Comparison of ENCODE assay signal across 8 cellular contexts in the genomic region with DNA sequence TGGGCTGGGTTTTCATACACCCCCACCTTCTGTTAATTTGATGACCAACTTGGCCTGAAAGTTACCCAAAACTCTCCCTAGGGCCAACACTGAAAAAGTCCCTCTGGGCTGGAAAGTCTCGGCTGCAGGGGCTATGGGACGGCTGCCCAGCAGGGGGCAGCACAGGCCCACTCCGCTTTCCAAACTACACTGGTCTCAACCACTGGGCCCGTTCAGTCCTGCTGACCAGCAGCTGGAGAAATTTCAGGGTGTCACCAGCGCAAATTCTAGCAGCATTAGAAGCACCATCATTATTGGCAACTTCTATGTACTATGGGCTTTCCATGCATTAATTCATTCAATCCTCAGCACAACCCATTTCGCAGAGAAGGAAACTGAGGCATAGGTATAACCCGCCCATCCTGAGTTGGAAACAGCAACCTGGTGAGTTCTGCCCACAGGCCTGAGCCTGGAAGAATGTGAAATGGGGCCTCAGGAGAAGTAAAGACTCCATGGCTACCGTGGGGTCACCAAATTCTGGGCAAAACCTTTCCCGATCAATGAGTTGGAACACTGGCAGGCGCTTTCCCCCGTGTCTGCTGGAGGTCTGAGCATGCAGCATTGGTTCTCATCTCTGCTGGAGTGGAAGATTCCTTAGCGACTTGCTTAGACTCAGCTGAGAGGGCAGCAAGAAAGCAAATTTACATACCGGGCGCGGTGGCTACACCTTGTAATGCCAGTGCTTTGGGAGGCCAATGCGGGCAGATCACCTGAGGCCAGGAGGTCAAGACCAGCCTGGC. TPM values are rescaled to one million over a fixed set of nuclear protein-coding genes. Genes with fewer than 3 reads are reported as not detected.
A peak's percentile ranks its signal among the peaks of the same experiment; 100 is the strongest.
DNase-seq lines count a peak whose midpoint lies in the region; ATAC-seq and TF ChIP-seq lines count a peak whose summit lies in the region.

No MANE protein-coding gene starts in this region.

- ATAC-seq in HG03378 (IDR thresholded peaks at IDR 0.05; ENCODE audit: unreplicated experiment) = peak; percentile 79

- peaks cover 0 to 3% of the 10 kb centered on the region in 2 donors for H3K4me1 ChIP-seq in ascending aorta

- no peak overlapping the region for H3K4me3 ChIP-seq in ascending aorta

- no peaks in the 10 kb centered on the region for H3K27me3 ChIP-seq in ascending aorta

- peak; percentile 73 to 83 (median 75) for TF ChIP-seq CTCF in ascending aorta (IDR thresholded peaks at IDR 0.05)

- intact Hi-C loops in ascending aorta (cut with DNase I) = loop anchor here (5.0 kb wide), 1 partner anchor 313 kb away; no protein-coding TSS in a partner anchor

- peaks cover 76 to 94% of the 10 kb centered on the region in 2 donors for H3K36me3 ChIP-seq in ascending aorta

- no peak overlapping the region for H3K27ac ChIP-seq in ascending aorta

- DNase-seq in NCI-H510A treated with DMSO at 0.1 percent for 48 hours (lab: John Stamatoyannopoulos, UW) (peak; percentile 8), NCI-H510A (lab: John Stamatoyannopoulos, UW) (no peak), T-helper 2 cell (peak; percentile 27 to 42 (median 33)), ascending aorta (ENCODE audit: low spot score in 2 of 2) (no peak), iPS-NIHi7 (ENCODE audit: extremely low spot score) (peak; percentile 93), DMS79 (lab: John Stamatoyannopoulos, UW) (no peak)
- DNase-seq in stimulated activated CD4-positive, alpha-beta T cell treated with anti-CD3 and anti-CD28 coated beads, Interleukin-2, amount 100 ng/mL, for 24 hours = peak; percentile 68 to 73

- no peaks in the 10 kb centered on the region for H3K9me3 ChIP-seq in ascending aorta

RNA-seq across cellular contexts. Expression of gene ORM2, which starts 9.7 kb away (rescaled TPM):
- total RNA-seq in ascending aorta = 0.64 TPM

RNA-seq across cellular contexts. Expression of gene ORM1, which starts 16.4 kb away (rescaled TPM):
- total RNA-seq in ascending aorta = 53.3 TPM

RNA-seq across cellular contexts. Expression of gene AKNA, which starts 48.5 kb away (rescaled TPM):
- total RNA-seq in ascending aorta = 87.9 TPM

Comparison
In these comparisons a context has a peak if more than half of its experiments do, and no peak if none do; other contexts are left out.
1. DNase-seq: peak in NCI-H510A treated with DMSO at 0.1 percent for 48 hours (single experiment), T-helper 2 cell (5 of 5), iPS-NIHi7 (single experiment) and stimulated activated CD4-positive, alpha-beta T cell treated with anti-CD3 and anti-CD28 coated beads, Interleukin-2, amount 100 ng/mL, for 24 hours (2 of 2); none in NCI-H510A (single experiment), ascending aorta (0 of 2) and DMS79 (single experiment).